ENCODE assay signal across 8 cellular contexts in the genomic region with DNA sequence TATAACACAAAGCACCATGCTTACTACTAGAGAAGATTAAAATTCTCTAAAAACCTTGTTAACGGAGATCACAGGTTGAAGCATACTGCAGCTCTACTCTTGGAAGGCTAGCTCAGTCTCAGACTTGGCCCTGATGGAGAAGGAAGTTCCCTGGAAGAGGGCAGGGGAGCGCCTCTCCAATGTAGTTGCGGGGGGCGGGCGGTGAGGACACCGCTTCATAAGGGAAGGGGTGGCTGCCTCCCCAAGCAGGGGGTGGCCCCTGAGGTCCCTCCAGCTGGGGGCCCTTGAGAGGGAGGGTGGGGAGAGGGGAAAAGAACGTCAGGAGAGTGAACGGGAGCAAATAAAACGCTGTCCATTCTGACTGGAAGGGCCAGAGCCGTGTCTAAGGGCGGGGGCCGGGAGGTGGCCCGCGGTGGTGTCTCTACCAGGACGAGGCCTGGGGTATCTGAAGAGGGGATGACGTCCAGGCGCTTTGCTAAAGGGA. TPM values are rescaled to one million over a fixed set of nuclear protein-coding genes. Genes with fewer than 3 reads are reported as not detected.
DNase-seq lines count a peak whose midpoint lies in the region; ATAC-seq, FAIRE-seq and TF ChIP-seq lines count a peak whose summit lies in the region.

No MANE protein-coding gene starts in this region.

- no peaks in the 10 kb centered on the region for H3K9me3 ChIP-seq in mammary epithelial cell (replicated peaks; ENCODE audit: insufficient read depth, low read length)
- no peaks in the 10 kb centered on the region for H3K9me3 ChIP-seq in kidney (ENCODE audit: control insufficient read depth in 1 of 2, low read length in 2 of 2)
- no peaks in the 10 kb centered on the region for H3K9me3 ChIP-seq in stomach

- H2AFZ ChIP-seq in mammary epithelial cell (ENCODE audit: low read depth, low read length): peak overlapping the region; percentile 98

- no peak for TF ChIP-seq POLR2A in stomach (IDR thresholded peaks at IDR 0.05)

- intact Hi-C loops in mammary epithelial cell (cut with micrococcal nuclease) (no loop called here), kidney (cut with DNase I) (no loop called here), stomach (cut with DNase I; ENCODE audit: low total_unique reads) (no loop called here)

- peaks cover 44% of the 10 kb centered on the region for H3K79me2 ChIP-seq in mammary epithelial cell (ENCODE audit: insufficient read depth, low read length)

- H3K9ac ChIP-seq in mammary epithelial cell (ENCODE audit: insufficient read depth, low read length) (peak overlapping the region; percentile 95), kidney (ENCODE audit: low read length in 2 of 2) (peak overlapping the region; percentile 82 to 94)

- TF ChIP-seq CTCF in mammary epithelial cell (conservative IDR thresholded peaks at IDR 0.05 in 1 of 2, IDR thresholded peaks at IDR 0.05 in 1 of 2; ENCODE audit: extremely low read depth in 1 of 2, insufficient read depth in 1 of 2, low read depth in 1 of 2, low read length in 2 of 2) (no peak), kidney (IDR thresholded peaks at IDR 0.05; ENCODE audit: borderline replicate concordance, extremely low read depth, insufficient read depth) (no peak), stomach (IDR thresholded peaks at IDR 0.05) (no peak)

- CTCF ChIA-PET in mammary epithelial cell (lab: Charles Lee; ENCODE audit: low non-redundant PET): interaction anchor here (0.7 kb wide), 1 partner anchor 350 kb away, joined by 3 read pairs; no protein-coding TSS in a partner anchor

- dilution Hi-C loops in mammary epithelial cell (cut with HindIII; ENCODE audit: low sequenced_read_pairs): no loop called here

- H3K4me3 ChIP-seq in mammary epithelial cell (replicated peaks in 1 of 3; ENCODE audit: insufficient read depth in 1 of 3, low read depth in 2 of 3, low read length in 3 of 3): peak overlapping the region; percentile 79 to 96 (median 95)
- peak overlapping the region; percentile 86 to 89 for H3K4me3 ChIP-seq in kidney (ENCODE audit: low read length in 2 of 2)
- peak overlapping the region; percentile 60 to 82 (median 72) for H3K4me3 ChIP-seq in stomach

- ATAC-seq in HG02588 (IDR thresholded peaks at IDR 0.05; ENCODE audit: unreplicated experiment): peak; percentile 9

- WGBS in mammary epithelial cell (ENCODE audit: low coverage, missing lambda C conversion rate): 14% methylated on average over 3 of the region's 17 CpGs
- WGBS in stomach, 5 donors: 1 to 5% (median 3%) methylated on average over 17 of the region's 17 CpGs

- peak; percentile 5 for DNase-seq in activated CD4-positive, alpha-beta T cell treated with anti-CD3 and anti-CD28 coated beads, Interleukin-2, amount 50 U/mL, for 1 hour
- DNase-seq in activated CD4-positive, alpha-beta T cell treated with anti-CD3 and anti-CD28 coated beads for 1 hour: no peak
- DNase-seq in NCI-H2227 (lab: John Stamatoyannopoulos, UW; ENCODE audit: unreplicated experiment) (peak; percentile 59), mammary epithelial cell (no peak), kidney (peak; percentile 76), stomach (peak; percentile 33)
- DNase-seq in stimulated activated CD4-positive, alpha-beta T cell treated with anti-CD3 and anti-CD28 coated beads, Interleukin-2, amount 100 ng/mL, for 48 hours: no peak

- H3K36me3 ChIP-seq in mammary epithelial cell (ENCODE audit: insufficient read depth, low read length) (no peaks in the 10 kb centered on the region), kidney (ENCODE audit: control insufficient read depth in 1 of 2, insufficient read depth in 2 of 2, low read length in 2 of 2) (no peaks in the 10 kb centered on the region), stomach (no peaks in the 10 kb centered on the region)

- BruUV-seq in mammary epithelial cell (replicated peaks; lab: Mats Ljungman, UMichigan): no TSS peak

- H4K20me1 ChIP-seq in mammary epithelial cell (ENCODE audit: insufficient read depth, low read length): no peaks in the 10 kb centered on the region

- H3K4me1 ChIP-seq in mammary epithelial cell (ENCODE audit: insufficient read depth, low read length) (peaks cover 27% of the 10 kb centered on the region), kidney (ENCODE audit: control insufficient read depth in 1 of 2, insufficient read depth in 1 of 2, low read depth in 1 of 2, low read length in 2 of 2) (peaks cover 12 to 14% of the 10 kb centered on the region in 2 donors), stomach (peaks cover 23 to 39% (median 28%) of the 10 kb centered on the region in 4 donors)

- peak overlapping the region; percentile 86 for H3K4me2 ChIP-seq in mammary epithelial cell (ENCODE audit: insufficient read depth, low read depth, low read length)

- TF ChIP-seq EP300 in stomach (IDR thresholded peaks at IDR 0.05): no peak

- FAIRE-seq in kidney (lab: Jason Lieb, UNC): no peak

- H3K27me3 ChIP-seq in mammary epithelial cell (ENCODE audit: insufficient read depth, low read length) (no peaks in the 10 kb centered on the region), stomach (no peaks in the 10 kb centered on the region)

- in situ Hi-C loops in mammary epithelial cell (cut with MboI; ENCODE audit: low sequenced_read_pairs in 2 of 2): no loop called here

- H3K27ac ChIP-seq in mammary epithelial cell (ENCODE audit: insufficient read depth, low read depth, low read length): peak overlapping the region; percentile 91
- peak overlapping the region; percentile 96 to 99 for H3K27ac ChIP-seq in kidney (ENCODE audit: low read depth in 2 of 2, low read length in 2 of 2)
- H3K27ac ChIP-seq in stomach: peak overlapping the region; percentile 95 to 99 (median 98)

RNA-seq across cellular contexts. Expression of gene USP47, which starts 0.6 kb away (rescaled TPM):
- 10 to 100 TPM; 36.4 to 54.8 TPM for total RNA-seq in mammary epithelial cell
- 11.1 TPM for polyA plus RNA-seq in mammary epithelial cell
- polyA minus RNA-seq in mammary epithelial cell: 26.1 TPM
- 43.3 TPM for total RNA-seq in kidney
- 16.3 TPM for polyA plus RNA-seq in kidney (ENCODE audit: insufficient read depth, low read depth, low replicate concordance)
- total RNA-seq in stomach: 100 to 1,000 TPM in 2 of 5 donors, 10 to 100 TPM in 3; 35.6 to 200 (median 93.3) TPM
- 10 to 100 TPM; 14.6 to 22.6 (median 16.9) TPM for polyA plus RNA-seq in stomach

Comparison
In these comparisons a context has a peak if more than half of its experiments do, and no peak if none do; other contexts are left out.
1. DNase-seq: peak in activated CD4-positive, alpha-beta T cell treated with anti-CD3 and anti-CD28 coated beads, Interleukin-2, amount 50 U/mL, for 1 hour (single experiment), NCI-H2227 (single experiment), kidney (single experiment) and stomach (single experiment); none in activated CD4-positive, alpha-beta T cell treated with anti-CD3 and anti-CD28 coated beads for 1 hour (single experiment), mammary epithelial cell (single experiment) and stimulated activated CD4-positive, alpha-beta T cell treated with anti-CD3 and anti-CD28 coated beads, Interleukin-2, amount 100 ng/mL, for 48 hours (0 of 2).
2. Peak in every context shown above with its lines, with median percentiles within 50 percentile points of each other: H3K27ac ChIP-seq and H3K4me3 ChIP-seq.